In the genomic region with DNA sequence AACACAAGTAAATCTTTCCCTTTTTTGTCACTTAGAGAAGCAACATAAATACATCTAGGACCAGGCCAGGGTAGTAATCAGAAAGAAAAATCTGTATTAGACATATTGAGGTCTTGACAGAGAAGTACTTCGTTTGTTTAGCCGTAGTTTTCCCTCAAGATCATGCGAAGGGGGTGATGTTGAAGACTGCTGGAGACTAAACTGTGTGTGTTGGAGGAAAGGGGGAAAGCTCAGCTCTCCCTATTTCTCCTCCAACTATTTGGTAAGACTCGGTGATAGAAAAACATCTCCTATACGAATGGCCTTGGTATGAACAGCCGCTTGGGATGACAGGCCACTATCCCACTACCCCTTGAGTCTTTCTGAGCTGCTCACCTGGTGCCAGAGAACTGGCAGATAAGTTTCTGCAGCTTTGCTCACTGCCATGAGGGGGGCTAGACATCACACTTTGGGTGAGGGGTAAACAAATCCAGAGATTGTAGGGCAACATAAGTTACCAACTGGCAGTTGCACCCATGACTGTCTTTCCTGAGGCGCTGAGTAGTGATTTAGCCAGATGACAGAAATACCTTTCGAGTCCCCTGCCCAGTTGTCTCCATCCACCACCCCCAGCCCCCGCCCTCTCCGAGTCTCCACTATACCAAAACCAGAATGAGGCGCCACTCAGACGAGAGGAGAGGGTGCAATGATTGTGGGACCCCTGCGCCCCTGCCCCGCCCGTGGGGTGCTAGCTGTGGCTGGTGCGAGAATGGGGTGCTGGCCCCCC, we compare ENCODE assay signal across 8 cellular contexts. TPM values are rescaled to one million over a fixed set of nuclear protein-coding genes. Genes with fewer than 3 reads are reported as not detected.
A peak's percentile ranks its signal among the peaks of the same experiment; 100 is the strongest.
DNase-seq lines count a peak whose midpoint lies in the region; ATAC-seq and TF ChIP-seq lines count a peak whose summit lies in the region.

No MANE protein-coding gene starts in this region.

- DNase-seq in CD4-positive, alpha-beta memory T cell: no peak
- DNase-seq in LNCaP clone FGC (ENCODE audit: low read depth) (no peak), coronary artery (ENCODE audit: low spot score) (no peak), nephron progenitor cell (no peak), nucleus accumbens (lab: John Stamatoyannopoulos, UW) (no peak), left colon (no peak), NCI-H2196 treated with DMSO at 0.1 percent for 48 hours (lab: John Stamatoyannopoulos, UW; ENCODE audit: unreplicated experiment) (no peak)

- CTCF ChIA-PET in CD4-positive, alpha-beta memory T cell (lab: Charles Lee; ENCODE audit: partially characterized antibody): interaction anchor here (1.0 to 5.2 kb wide), 18 partner anchors 8 to 403 kb away, joined by 3 to 84 read pairs (median 4); a partner anchor contains a TSS

- peaks cover 53% of the 10 kb centered on the region for H3K4me1 ChIP-seq in CD4-positive, alpha-beta memory T cell (ENCODE audit: insufficient read depth, low read length)

- H3K9me3 ChIP-seq in CD4-positive, alpha-beta memory T cell (ENCODE audit: control insufficient read depth in 1 of 2, low read length in 2 of 2): no peaks in the 10 kb centered on the region

- peaks cover 39 to 59% (median 54%) of the 10 kb centered on the region in 4 donors for H3K4me1 Mint-ChIP-seq in CD4-positive, alpha-beta memory T cell
- peaks cover 19% of the 10 kb centered on the region for H3K4me1 Mint-ChIP-seq in nephron progenitor cell

- ATAC-seq in HG03565 (IDR thresholded peaks at IDR 0.05; ENCODE audit: unreplicated experiment) (no peak), left colon (no peak)

- peak overlapping the region; percentile 90 to 97 (median 94) for H3K27ac Mint-ChIP-seq in CD4-positive, alpha-beta memory T cell
- H3K27ac Mint-ChIP-seq in nephron progenitor cell: no peak overlapping the region

- no peaks in the 10 kb centered on the region for H3K9me3 Mint-ChIP-seq in CD4-positive, alpha-beta memory T cell
- H3K9me3 Mint-ChIP-seq in nephron progenitor cell: peaks cover 4% of the 10 kb centered on the region

- H3K36me3 Mint-ChIP-seq in CD4-positive, alpha-beta memory T cell: peaks cover 16 to 36% of the 10 kb centered on the region in 2 donors
- H3K36me3 Mint-ChIP-seq in nephron progenitor cell (ENCODE audit: low read depth): peaks cover 5% of the 10 kb centered on the region

- H3K27ac ChIP-seq in CD4-positive, alpha-beta memory T cell (ENCODE audit: low read depth, low read length): peak overlapping the region; percentile 64
- H3K27ac ChIP-seq in coronary artery: peak overlapping the region; percentile 65 to 95

- H3K4me3 ChIP-seq in CD4-positive, alpha-beta memory T cell (ENCODE audit: low read length in 2 of 2): peak overlapping the region; percentile 74 to 76
- peak overlapping the region; percentile 74 for H3K4me3 ChIP-seq in LNCaP clone FGC (ENCODE audit: low read depth, low read length)
- peak overlapping the region; percentile 89 for H3K4me3 ChIP-seq in coronary artery

- POLR2A ChIA-PET in CD4-positive, alpha-beta memory T cell (lab: Charles Lee; ENCODE audit: partially characterized antibody): interaction anchor here (0.5 to 4.7 kb wide), 36 partner anchors 8 to 492 kb away, joined by 3 to 237 read pairs (median 10); a partner anchor contains a TSS

- intact Hi-C loops in CD4-positive, alpha-beta memory T cell (cut with micrococcal nuclease): loop anchor here (1.0 to 2.0 kb wide), 4 partner anchors 24 to 133 kb away; a partner anchor contains a TSS
- intact Hi-C loops in left colon (cut with DNase I, micrococcal nuclease): loop anchor here in 1 of 2 donors (10.0 kb wide), 1 partner anchor 145 kb away; no protein-coding TSS in a partner anchor

- H3K27me3 Mint-ChIP-seq in CD4-positive, alpha-beta memory T cell: no peaks in the 10 kb centered on the region
- H3K27me3 Mint-ChIP-seq in nephron progenitor cell (ENCODE audit: low read depth, poor library complexity): peaks cover 26% of the 10 kb centered on the region

- H3K36me3 ChIP-seq in CD4-positive, alpha-beta memory T cell (ENCODE audit: insufficient read depth, low read length): peaks cover 14% of the 10 kb centered on the region

- no peaks in the 10 kb centered on the region for H3K27me3 ChIP-seq in CD4-positive, alpha-beta memory T cell (ENCODE audit: insufficient read depth, low read length)

- H3K4me3 Mint-ChIP-seq in CD4-positive, alpha-beta memory T cell: peak overlapping the region; percentile 86 to 97 (median 92)
- H3K4me3 Mint-ChIP-seq in nephron progenitor cell: peak overlapping the region; percentile 85

- TF ChIP-seq CTCF in LNCaP clone FGC (IDR thresholded peaks at IDR 0.05; ENCODE audit: control insufficient read depth, extremely low read depth, insufficient read depth) (no peak), coronary artery (IDR thresholded peaks at IDR 0.05) (no peak), nephron progenitor cell (IDR thresholded peaks at IDR 0.05) (no peak)

RNA-seq across cellular contexts. Expression of a gene that starts 0.7 kb away (rescaled TPM):
- 100 to 1,000 TPM in 1 of 2 experiments, 10 to 100 TPM in 1; 97.7 to 101 TPM for total RNA-seq in CD4-positive, alpha-beta memory T cell
- polyA plus RNA-seq in CD4-positive, alpha-beta memory T cell: 10 to 100 TPM; 10.3 to 12.1 TPM
- total RNA-seq in left colon: 1 to 10 TPM; 4.2 to 6.3 TPM

RNA-seq across cellular contexts. Expression of a gene that starts 17.9 kb away (rescaled TPM):
- total RNA-seq in CD4-positive, alpha-beta memory T cell: 10 to 100 TPM; 66.4 to 66.9 TPM
- 100 to 1,000 TPM; 102 to 116 TPM for polyA plus RNA-seq in CD4-positive, alpha-beta memory T cell
- 10 to 100 TPM; 51.2 to 74.2 TPM for total RNA-seq in left colon

RNA-seq across cellular contexts. Expression of a gene that starts 23.3 kb away (rescaled TPM):
- total RNA-seq in CD4-positive, alpha-beta memory T cell: 10 to 100 TPM; 85.1 to 89.2 TPM
- 100 to 1,000 TPM; 199 to 205 TPM for polyA plus RNA-seq in CD4-positive, alpha-beta memory T cell
- 100 to 1,000 TPM; 124 to 131 TPM for total RNA-seq in left colon

RNA-seq across cellular contexts. Expression of a gene that starts 24.1 kb away (rescaled TPM):
- total RNA-seq in CD4-positive, alpha-beta memory T cell: 10 to 100 TPM; 38.1 to 39.8 TPM
- polyA plus RNA-seq in CD4-positive, alpha-beta memory T cell: 10 to 100 TPM; 15.7 to 29.0 TPM
- 10 to 100 TPM; 21.9 to 29.4 TPM for total RNA-seq in left colon

RNA-seq across cellular contexts. Expression of a gene that starts 25.0 kb away (rescaled TPM):
- 100 to 1,000 TPM; 117 to 124 TPM for total RNA-seq in CD4-positive, alpha-beta memory T cell
- 100 to 1,000 TPM; 343 to 402 TPM for polyA plus RNA-seq in CD4-positive, alpha-beta memory T cell
- total RNA-seq in left colon: 1 to 10 TPM; 1.3 to 4.4 TPM

Comparison
In these comparisons a context has a peak if more than half of its experiments do, and no peak if none do; other contexts are left out.
1. RNA of a gene that starts 0.7 kb away (total RNA-seq): 97.7 to 101 TPM in CD4-positive, alpha-beta memory T cell; 4.2 to 6.3 TPM in left colon; every median in the first group is over 10 times any median in the second.
2. Peak in every context shown above with its lines, with median percentiles within 50 percentile points of each other: H3K4me3 ChIP-seq.